In genomic region chr1:181347495-181348390, GRCh38 we compare ENCODE assay signal across 16 cellular contexts.
"Had no signal": no experiment of that assay in that cellular context is flagged by ENCODE, and none has a peak within 500 bp of the region (broad histone marks: within the 10 kb centered on the region; RNA-seq: fewer than 3 reads in every experiment).

No MANE protein-coding gene starts in this region.

- H3K4me3 ChIP-seq: dorsolateral prefrontal cortex, hepatocyte, left lung, psoas muscle, SK-N-MC, transverse colon had no signal

- ATAC-seq: esophagus mucosa; left lung; natural killer cell; psoas muscle; sciatic nerve; stimulated activated memory B cell treated with anti-CD40 and anti-IgM and Interleukin-4, amounts not matched to agents 10 μg/mL and 1 μg/mL and 100 μg/mL, for 72 hours had no signal

- H3K9me3 ChIP-seq: left lung, psoas muscle, transverse colon had no signal

- H3K4me1 Mint-ChIP-seq: memory B cell; natural killer cell; stimulated activated memory B cell treated with anti-CD40 and anti-IgM and Interleukin-4, amounts not matched to agents 10 μg/mL and 1 μg/mL and 100 μg/mL, for 72 hours had no signal

- H3K36me3 ChIP-seq: left lung, transverse colon had no signal

- H3K4me1 ChIP-seq: left lung, psoas muscle, transverse colon had no signal

- H3K4me3 Mint-ChIP-seq: activated naive CD4-positive, alpha-beta T cell treated with anti-CD3 and anti-CD28 coated beads for 36 hours; memory B cell; natural killer cell; stimulated activated memory B cell treated with anti-CD40 and anti-IgM and Interleukin-4, amounts not matched to agents 10 μg/mL and 1 μg/mL and 100 μg/mL, for 72 hours had no signal

- DNase-seq: activated CD4-positive, alpha-beta T cell treated with anti-CD3 and anti-CD28 coated beads, Interleukin-2, amount 50 U/mL, for 4 hours; activated CD4-positive, CD25-positive, alpha-beta regulatory T cell; activated naive CD4-positive, alpha-beta T cell treated with anti-CD3 and anti-CD28 coated beads for 36 hours; left lung; natural killer cell; psoas muscle; stimulated activated CD4-positive, alpha-beta T cell treated with anti-CD3 and anti-CD28 coated beads, Interleukin-2, amount 100 ng/mL, for 24 hours; transverse colon had no signal

- H3K9me3 Mint-ChIP-seq: activated naive CD4-positive, alpha-beta T cell treated with anti-CD3 and anti-CD28 coated beads for 36 hours; activated T-helper 2 cell treated with anti-CD3 and anti-CD28 coated beads, Interferon-gamma antibody, Interleukin-2, Interleukin-4, amounts not matched to agents 10 μg/mL and 5 μg/mL and 100 μg/mL, durations not matched to agents 14 hours and 24 hours and 36 hours; memory B cell; natural killer cell; stimulated activated memory B cell treated with anti-CD40 and anti-IgM and Interleukin-4, amounts not matched to agents 10 μg/mL and 1 μg/mL and 100 μg/mL, for 72 hours had no signal

- H3K27ac Mint-ChIP-seq: activated naive CD4-positive, alpha-beta T cell treated with anti-CD3 and anti-CD28 coated beads for 36 hours; activated T-helper 2 cell treated with anti-CD3 and anti-CD28 coated beads, Interferon-gamma antibody, Interleukin-2, Interleukin-4, amounts not matched to agents 10 μg/mL and 5 μg/mL and 100 μg/mL, durations not matched to agents 14 hours and 24 hours and 36 hours; memory B cell; natural killer cell; stimulated activated memory B cell treated with anti-CD40 and anti-IgM and Interleukin-4, amounts not matched to agents 10 μg/mL and 1 μg/mL and 100 μg/mL, for 72 hours had no signal

- H3K27ac ChIP-seq: dorsolateral prefrontal cortex, hepatocyte, left lung, psoas muscle, SK-N-MC, transverse colon had no signal

- H3K27me3 ChIP-seq: left lung, transverse colon had no signal
